In genomic region chr7:26688936-26689506, GRCh38 we compare ENCODE assay signal across 10 cellular contexts.
DNase-seq lines count a peak whose midpoint lies in the region; ATAC-seq and TF ChIP-seq lines count a peak whose summit lies in the region.
"Had no signal": no experiment of that assay in that cellular context is flagged by ENCODE, and none has a peak within 500 bp of the region (broad histone marks: within the 10 kb centered on the region; RNA-seq: fewer than 3 reads in every experiment).

No MANE protein-coding gene starts in this region.

- H2AFZ ChIP-seq in Loucy (ENCODE audit: low read length): no peak overlapping the region

- peak overlapping the region; percentile 60 for H3K9ac ChIP-seq in Loucy (ENCODE audit: low read depth, low read length, poor library complexity, severe bottlenecking)

- peak; percentile 85 for ATAC-seq in GM18867 (IDR thresholded peaks at IDR 0.05; ENCODE audit: unreplicated experiment)
- peak; percentile 67 for ATAC-seq in HG02588 (IDR thresholded peaks at IDR 0.05; ENCODE audit: unreplicated experiment)
- ATAC-seq: SK-N-SH treated with all-trans-retinoic acid at 6 μM for 48 hours had no signal

- H3K27me3 ChIP-seq in Loucy (ENCODE audit: insufficient read depth, low read length, poor library complexity, severe bottlenecking) (no peaks in the 10 kb centered on the region), ovary (no peaks in the 10 kb centered on the region)

- H3K27me3 Mint-ChIP-seq in mesothelial cell of epicardium (ENCODE audit: low read depth): no peaks in the 10 kb centered on the region

- TF ChIP-seq EP300 in ovary (IDR thresholded peaks at IDR 0.05): no peak

- H4K20me1 ChIP-seq in Loucy (ENCODE audit: insufficient read depth, low read length, poor library complexity, severe bottlenecking): no peaks in the 10 kb centered on the region

- H3K4me2 ChIP-seq in Loucy (ENCODE audit: low read depth, low read length, poor library complexity, severe bottlenecking): peak overlapping the region; percentile 80

- H3K9me3 Mint-ChIP-seq in mesothelial cell of epicardium: no peaks in the 10 kb centered on the region

- peaks cover 14% of the 10 kb centered on the region; the same call in 1 of the 2 replicates for H3K79me2 ChIP-seq in Loucy (ENCODE audit: insufficient read depth, low read length)

- H3K36me3 ChIP-seq in Loucy (ENCODE audit: insufficient read depth, low read length) (no peaks in the 10 kb centered on the region), ovary (no peaks in the 10 kb centered on the region)

- no peak overlapping the region for H3K27ac ChIP-seq in ovary

- TF ChIP-seq CTCF in Loucy (conservative IDR thresholded peaks at IDR 0.05; ENCODE audit: low read length) (no peak), mesothelial cell of epicardium (IDR thresholded peaks at IDR 0.05; ENCODE audit: unreplicated experiment) (no peak), ovary (IDR thresholded peaks at IDR 0.05) (no peak)

- peak overlapping the region; percentile 95 for H3K27ac Mint-ChIP-seq in mesothelial cell of epicardium

- H3K36me3 Mint-ChIP-seq in mesothelial cell of epicardium: no peaks in the 10 kb centered on the region

- intact Hi-C loops in ovary (cut with DNase I): no loop called here

- TF ChIP-seq POLR2A in ovary (IDR thresholded peaks at IDR 0.05): no peak

- H3K4me3 ChIP-seq in Loucy (ENCODE audit: low read length, poor library complexity, severe bottlenecking): peak overlapping the region; percentile 59
- no peak overlapping the region for H3K4me3 ChIP-seq in ovary

- H3F3A ChIP-seq in Loucy (ENCODE audit: low read depth): peaks cover 12% of the 10 kb centered on the region

- H3K9me2 ChIP-seq in Loucy (replicated peaks; ENCODE audit: low read depth, low read length): no peaks in the 10 kb centered on the region

- H3K9me3 ChIP-seq in Loucy (ENCODE audit: insufficient read depth, low read depth, low read length) (no peaks in the 10 kb centered on the region), ovary (no peaks in the 10 kb centered on the region)

- peaks cover 78% of the 10 kb centered on the region for H3K4me1 Mint-ChIP-seq in mesothelial cell of epicardium

- 63 to 73% (median 68%) methylated on average over 4 of the region's 4 CpGs for WGBS in ovary, 3 donors

- DNase-seq in mesothelial cell of epicardium (ENCODE audit: low spot score in 2 of 2, unreplicated experiment in 2 of 2): no peak
- DNase-seq in NCI-H748 (lab: John Stamatoyannopoulos, UW; ENCODE audit: unreplicated experiment): no peak
- DNase-seq in NCI-H2081 (lab: John Stamatoyannopoulos, UW): no peak
- no peak for DNase-seq in ovary
- no peak for DNase-seq in NCI-H82 (lab: John Stamatoyannopoulos, UW)
- DNase-seq: Karpas-422 had no signal

- H3K4me3 Mint-ChIP-seq in mesothelial cell of epicardium: no peak overlapping the region

- H3K4me1 ChIP-seq in Loucy (ENCODE audit: insufficient read depth, low read length, poor library complexity, severe bottlenecking): peaks cover 67% of the 10 kb centered on the region
- H3K4me1 ChIP-seq in ovary (ENCODE audit: insufficient read depth): no peaks in the 10 kb centered on the region
